In the genomic region with DNA sequence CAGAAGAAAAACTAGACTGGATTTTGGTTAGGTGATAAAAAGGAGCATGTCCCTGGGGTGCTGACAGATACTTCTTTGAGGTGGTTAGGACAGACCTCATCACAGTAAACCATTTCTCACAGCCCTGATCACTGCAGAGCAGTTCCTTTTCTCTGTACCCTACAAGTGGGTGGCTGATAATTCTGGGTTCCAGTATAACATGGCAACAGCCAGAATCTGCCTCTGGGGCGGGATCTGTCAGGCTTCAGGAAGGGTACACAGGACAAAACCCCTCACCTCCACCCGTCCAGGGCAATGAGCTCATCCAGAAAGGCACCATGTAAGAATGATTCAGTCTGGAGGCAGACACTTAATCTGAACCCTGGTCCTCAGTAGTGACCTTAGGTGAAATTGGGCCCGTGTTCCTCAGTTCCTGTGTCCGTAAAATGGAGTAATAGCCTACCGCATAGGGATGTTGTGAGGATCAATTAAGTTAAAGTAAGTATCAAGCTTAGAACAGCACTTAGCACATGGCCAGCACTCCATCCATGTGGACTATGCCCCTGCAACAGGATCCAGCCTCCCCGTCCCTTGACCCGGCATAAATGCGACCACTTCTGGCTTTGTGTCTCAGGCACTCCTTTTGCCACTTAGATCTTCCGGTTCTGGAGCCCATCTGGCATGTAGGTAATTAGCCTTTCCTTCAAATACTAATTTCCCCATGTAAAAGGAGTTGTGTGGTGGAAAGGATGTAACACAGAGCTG, we compare ENCODE assay signal across 11 cellular contexts.
DNase-seq lines count a peak whose midpoint lies in the region; ATAC-seq and TF ChIP-seq lines count a peak whose summit lies in the region.
"Had no signal": no experiment of that assay in that cellular context is flagged by ENCODE, and none has a peak within 500 bp of the region (broad histone marks: within the 10 kb centered on the region; RNA-seq: fewer than 3 reads in every experiment).

No MANE protein-coding gene starts in this region.

- DNase-seq in stimulated activated naive CD8-positive, alpha-beta T cell treated with anti-CD3 and anti-CD28 coated beads, Interleukin-15, amount 100 ng/mL, for 72 hours = no peak
- no peak for DNase-seq in stimulated activated naive CD8-positive, alpha-beta T cell treated with anti-CD3 and anti-CD28 coated beads, Interleukin-15, Interleukin-2, amounts not matched to agents 100 U/mL and 50 U/mL, for 24 hours
- DNase-seq in nephron progenitor cell = no peak
- no peak for DNase-seq in cerebellum (ENCODE audit: low spot score)
- DNase-seq in NK-92 (lab: John Stamatoyannopoulos, UW; ENCODE audit: unreplicated experiment) = no peak
- DNase-seq: activated CD8-positive, alpha-beta memory T cell treated with anti-CD3 and anti-CD28 coated beads, Interleukin-2, amount 50 U/mL, for 48 hours; foreskin melanocyte; NCI-H146 had no signal

- intact Hi-C loops in dendritic cell treated with granulocyte-macrophage colony-stimulating factor and Interleukin-4, amounts not matched to agents 40 ng/mL and 50 ng/mL, for 4 days (cut with micrococcal nuclease) = no loop called here

- peaks cover 68% of the 10 kb centered on the region for H3K27me3 Mint-ChIP-seq in stimulated activated naive CD8-positive, alpha-beta T cell treated with anti-CD3 and anti-CD28 coated beads, Interleukin-15, amount 100 ng/mL, for 72 hours
- H3K27me3 Mint-ChIP-seq in dendritic cell treated with granulocyte-macrophage colony-stimulating factor and Interleukin-4, amounts not matched to agents 40 ng/mL and 50 ng/mL, for 4 days = no peaks in the 10 kb centered on the region
- H3K27me3 Mint-ChIP-seq in nephron progenitor cell (ENCODE audit: low read depth, poor library complexity) = no peaks in the 10 kb centered on the region

- no peaks in the 10 kb centered on the region for H3K9me3 Mint-ChIP-seq in stimulated activated naive CD8-positive, alpha-beta T cell treated with anti-CD3 and anti-CD28 coated beads, Interleukin-15, amount 100 ng/mL, for 72 hours
- no peaks in the 10 kb centered on the region for H3K9me3 Mint-ChIP-seq in dendritic cell treated with granulocyte-macrophage colony-stimulating factor and Interleukin-4, amounts not matched to agents 40 ng/mL and 50 ng/mL, for 4 days
- H3K9me3 Mint-ChIP-seq in nephron progenitor cell = peaks cover 35% of the 10 kb centered on the region

- H3K27ac Mint-ChIP-seq in stimulated activated naive CD8-positive, alpha-beta T cell treated with anti-CD3 and anti-CD28 coated beads, Interleukin-15, amount 100 ng/mL, for 72 hours = no peak overlapping the region
- H3K27ac Mint-ChIP-seq in dendritic cell treated with granulocyte-macrophage colony-stimulating factor and Interleukin-4, amounts not matched to agents 40 ng/mL and 50 ng/mL, for 4 days = peak overlapping the region; percentile 35
- H3K27ac Mint-ChIP-seq in nephron progenitor cell = peak overlapping the region; percentile 91

- ATAC-seq in stimulated activated naive CD8-positive, alpha-beta T cell treated with anti-CD3 and anti-CD28 coated beads, Interleukin-15, amount 100 ng/mL, for 72 hours = peak; percentile 31
- no peak for ATAC-seq in stimulated activated naive CD8-positive, alpha-beta T cell treated with anti-CD3 and anti-CD28 coated beads, Interleukin-15, Interleukin-2, amounts not matched to agents 100 U/mL and 50 U/mL, for 24 hours
- ATAC-seq in HG03135 (IDR thresholded peaks at IDR 0.05; ENCODE audit: unreplicated experiment) (no peak), GM18870 (IDR thresholded peaks at IDR 0.05; ENCODE audit: unreplicated experiment) (no peak)

- H3K4me3 Mint-ChIP-seq in stimulated activated naive CD8-positive, alpha-beta T cell treated with anti-CD3 and anti-CD28 coated beads, Interleukin-15, amount 100 ng/mL, for 72 hours = no peak overlapping the region
- no peak overlapping the region for H3K4me3 Mint-ChIP-seq in dendritic cell treated with granulocyte-macrophage colony-stimulating factor and Interleukin-4, amounts not matched to agents 40 ng/mL and 50 ng/mL, for 4 days
- H3K4me3 Mint-ChIP-seq in nephron progenitor cell = no peak overlapping the region

- TF ChIP-seq CTCF in nephron progenitor cell (IDR thresholded peaks at IDR 0.05) = no peak

- H3K36me3 Mint-ChIP-seq in dendritic cell treated with granulocyte-macrophage colony-stimulating factor and Interleukin-4, amounts not matched to agents 40 ng/mL and 50 ng/mL, for 4 days (ENCODE audit: low read depth) = peaks cover 47% of the 10 kb centered on the region
- H3K36me3 Mint-ChIP-seq in nephron progenitor cell (ENCODE audit: low read depth) = peaks cover 90% of the 10 kb centered on the region

- no peaks in the 10 kb centered on the region for H3K4me1 Mint-ChIP-seq in stimulated activated naive CD8-positive, alpha-beta T cell treated with anti-CD3 and anti-CD28 coated beads, Interleukin-15, amount 100 ng/mL, for 72 hours
- H3K4me1 Mint-ChIP-seq in dendritic cell treated with granulocyte-macrophage colony-stimulating factor and Interleukin-4, amounts not matched to agents 40 ng/mL and 50 ng/mL, for 4 days (ENCODE audit: low read depth) = peaks cover 65% of the 10 kb centered on the region
- peaks cover 63% of the 10 kb centered on the region for H3K4me1 Mint-ChIP-seq in nephron progenitor cell

Comparison
In these comparisons a context has a peak if more than half of its experiments do, and no peak if none do; other contexts are left out.
1. H3K27ac Mint-ChIP-seq: peak in dendritic cell treated with granulocyte-macrophage colony-stimulating factor and Interleukin-4, amounts not matched to agents 40 ng/mL and 50 ng/mL, for 4 days (single experiment) and nephron progenitor cell (single experiment); none in stimulated activated naive CD8-positive, alpha-beta T cell treated with anti-CD3 and anti-CD28 coated beads, Interleukin-15, amount 100 ng/mL, for 72 hours (0 of 2).